8 cellular contexts compared by ENCODE assay signal in the genomic region with DNA sequence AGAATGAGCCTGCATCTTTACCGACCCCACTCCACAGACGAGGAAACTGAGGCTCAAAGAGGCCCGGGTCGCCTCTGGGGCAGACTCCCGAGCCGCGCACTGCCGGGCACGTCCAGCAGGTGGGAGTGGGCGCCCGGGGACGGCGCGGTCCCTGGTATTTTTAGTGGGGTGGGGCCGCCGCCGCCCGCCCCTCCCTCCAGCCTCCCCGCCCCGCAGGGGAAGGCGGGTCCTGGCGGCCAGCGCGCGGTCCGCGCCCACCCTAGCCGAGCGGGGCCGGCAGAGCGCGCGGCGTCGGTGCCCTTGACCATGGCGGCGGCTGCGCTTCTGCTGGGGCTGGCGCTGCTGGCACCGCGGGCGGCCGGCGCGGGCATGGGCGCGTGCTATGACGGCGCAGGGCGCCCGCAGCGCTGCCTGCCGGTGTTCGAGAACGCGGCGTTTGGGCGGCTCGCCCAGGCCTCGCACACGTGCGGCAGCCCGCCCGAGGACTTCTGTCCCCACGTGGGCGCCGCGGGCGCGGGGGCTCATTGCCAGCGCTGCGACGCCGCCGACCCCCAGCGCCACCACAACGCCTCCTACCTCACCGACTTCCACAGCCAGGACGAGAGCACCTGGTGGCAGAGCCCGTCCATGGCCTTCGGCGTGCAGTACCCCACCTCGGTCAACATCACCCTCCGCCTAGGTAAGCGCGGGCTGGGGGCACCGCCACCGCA. TPM values are rescaled to one million over a fixed set of nuclear protein-coding genes. Genes with fewer than 3 reads are reported as not detected.
DNase-seq lines count a peak whose midpoint lies in the region; ATAC-seq and TF ChIP-seq lines count a peak whose summit lies in the region.

A gene (plus strand): TSS at position 266 of the 710 bp plus-strand sequence. CDS start 41 bp downstream, at position 307.

- H3K9me3 ChIP-seq in body of pancreas (no peaks in the 10 kb centered on the region), lower lobe of right lung (no peaks in the 10 kb centered on the region)

- peaks cover 8% of the 10 kb centered on the region for H3K4me1 ChIP-seq in body of pancreas
- H3K4me1 ChIP-seq in lower lobe of right lung: no peaks in the 10 kb centered on the region

- TF ChIP-seq POLR2A in body of pancreas (IDR thresholded peaks at IDR 0.05): no peak

- DNase-seq in ACHN (peak; percentile 41), HK-2 (ENCODE audit: unreplicated experiment) (peak; percentile 65), body of pancreas (no peak), lower lobe of right lung (no peak), UCSD-AML1 (lab: John Stamatoyannopoulos, UW; ENCODE audit: unreplicated experiment) (no peak), C1 segment of cervical spinal cord (lab: John Stamatoyannopoulos, UW) (no peak)
- DNase-seq in activated effector memory CD4-positive, alpha-beta T cell treated with Interleukin-2 at 50 U/mL for 16 hours: no peak

- WGBS in body of pancreas, 2 donors: 8 to 17% methylated on average over 1 to 47 of the region's 88 CpGs

- TF ChIP-seq CTCF in body of pancreas (IDR thresholded peaks at IDR 0.05) (no peak), lower lobe of right lung (IDR thresholded peaks at IDR 0.05) (peak; percentile 40)

- H3K4me3 ChIP-seq in body of pancreas (no peak within 1 kb of the TSS), lower lobe of right lung (peak within 1 kb of the TSS; percentile 38)

- in situ Hi-C loops in ACHN (cut with HindIII; ENCODE audit: low pct_ligation_motif_present, low pct_unique_long_range_greater_than_20kb, low sequenced_read_pairs): no loop called here

- ATAC-seq in body of pancreas: peak; percentile 29
- ATAC-seq in lower lobe of right lung: peak; percentile 33 to 34
- ATAC-seq in HG03095 (IDR thresholded peaks at IDR 0.05; ENCODE audit: unreplicated experiment): no peak

- H3K27me3 ChIP-seq in body of pancreas (no peaks in the 10 kb centered on the region), lower lobe of right lung (ENCODE audit: low read depth) (peaks cover 52% of the 10 kb centered on the region)

- H3K36me3 ChIP-seq in body of pancreas (replicated peaks in 1 of 2; ENCODE audit: insufficient read depth in 1 of 2, low read depth in 2 of 2) (no peaks in the 10 kb centered on the region), lower lobe of right lung (no peaks in the 10 kb centered on the region)

- intact Hi-C loops in body of pancreas (cut with DNase I) (no loop called here), lower lobe of right lung (cut with DNase I) (no loop called here)

- H3K27ac ChIP-seq in body of pancreas (no peak within 1 kb of the TSS), lower lobe of right lung (no peak within 1 kb of the TSS)

RNA-seq across cellular contexts. Expression of the gene that starts here (rescaled TPM):
- 10 to 100 TPM in 1 of 2 donors, 1 to 10 TPM in 1; 3.9 to 16.8 TPM for total RNA-seq in body of pancreas
- total RNA-seq in lower lobe of right lung: 26.4 TPM

Comparison
In these comparisons a context has a peak if more than half of its experiments do, and no peak if none do; other contexts are left out.
1. DNase-seq: peak in ACHN (single experiment) and HK-2 (single experiment); none in body of pancreas (0 of 4), lower lobe of right lung (single experiment), UCSD-AML1 (single experiment), activated effector memory CD4-positive, alpha-beta T cell treated with Interleukin-2 at 50 U/mL for 16 hours (single experiment) and C1 segment of cervical spinal cord (0 of 14).